Comparison of ENCODE assay signal across 8 cellular contexts in the genomic region with DNA sequence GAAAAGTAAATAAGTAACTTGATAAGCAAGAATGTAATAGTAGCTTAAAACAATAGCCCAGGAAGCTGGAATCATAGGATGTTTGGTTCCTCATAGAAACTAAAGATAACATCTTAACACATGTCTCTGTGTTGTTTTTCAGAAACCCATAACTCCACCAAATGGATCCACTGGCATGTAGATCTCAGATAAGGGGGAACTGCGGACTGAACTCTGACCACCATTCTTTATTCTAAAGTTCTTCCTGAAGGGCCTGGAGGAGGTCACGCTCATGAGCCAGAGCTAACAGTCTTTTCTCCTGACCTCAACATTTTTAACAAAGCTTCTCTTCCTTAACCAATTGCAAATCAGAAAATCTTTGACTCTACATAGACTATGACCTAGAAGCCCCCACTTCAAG.
"Had no signal": no experiment of that assay in that cellular context is flagged by ENCODE, and none has a peak within 500 bp of the region (broad histone marks: within the 10 kb centered on the region; RNA-seq: fewer than 3 reads in every experiment).

No MANE protein-coding gene starts in this region.

- H3K4me2 ChIP-seq: KMS-11 had no signal

- H3K4me3 Mint-ChIP-seq: H9, IgD-negative memory B cell had no signal

- H3K36me3 Mint-ChIP-seq: IgD-negative memory B cell had no signal

- H3K27ac ChIP-seq: HL-60, KMS-11 had no signal

- H3K9ac ChIP-seq: KMS-11 had no signal

- H3K27ac Mint-ChIP-seq: IgD-negative memory B cell had no signal

- DNase-seq: GOT3, H9, HCEC 1CT, KBM-7 had no signal

- ATAC-seq: HepG2 had no signal

- H3K4me1 Mint-ChIP-seq: IgD-negative memory B cell had no signal
